In the genomic region with DNA sequence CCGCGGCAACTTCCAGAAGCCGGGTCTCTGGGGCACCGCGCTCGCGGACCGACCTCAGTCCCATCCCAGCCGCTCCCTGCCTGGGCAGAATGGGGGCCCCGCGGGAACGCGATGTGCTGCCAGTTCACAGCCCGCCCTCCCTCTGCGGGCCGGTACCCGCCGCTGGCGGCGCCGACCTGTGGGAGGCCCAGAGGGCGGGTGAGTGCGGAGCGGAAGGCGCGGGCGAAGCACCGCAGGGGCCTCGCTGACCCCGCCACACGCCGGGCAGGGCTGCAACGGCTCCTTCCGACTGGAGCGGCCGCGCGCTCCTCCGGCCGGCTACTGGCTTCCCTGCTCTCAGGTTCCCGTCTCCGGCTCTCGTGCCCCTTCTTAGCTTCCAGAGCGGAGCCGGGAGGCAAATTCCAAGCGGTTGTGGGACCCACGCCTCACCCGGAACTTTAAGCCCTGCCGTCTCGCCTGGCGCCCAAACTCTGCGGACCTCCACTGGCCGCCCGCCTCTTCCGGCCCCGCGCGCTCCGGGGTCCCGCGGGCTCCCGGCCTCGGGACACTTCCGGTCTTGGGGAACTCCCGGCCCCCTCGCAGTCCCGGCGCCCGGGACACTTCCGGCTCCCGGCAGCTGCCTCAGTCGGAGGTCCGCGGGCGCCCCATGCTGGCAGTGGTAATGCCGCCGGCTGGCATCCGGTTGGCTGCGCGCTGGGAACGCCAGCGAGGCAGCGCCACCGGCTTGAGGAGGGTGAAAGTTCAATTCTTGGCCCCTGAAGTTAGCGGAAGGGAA, we compare ENCODE assay signal across 1 cellular context.
TF ChIP-seq lines count a peak whose summit lies in the region.

A gene with protein sequence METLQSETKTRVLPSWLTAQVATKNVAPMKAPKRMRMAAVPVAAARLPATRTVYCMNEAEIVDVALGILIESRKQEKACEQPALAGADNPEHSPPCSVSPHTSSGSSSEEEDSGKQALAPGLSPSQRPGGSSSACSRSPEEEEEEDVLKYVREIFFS (minus strand): TSS at position 485 of the 775 bp plus-strand sequence. CDS start 1,785 bp downstream, outside the sequence.

TF ChIP-seq in GM12878, 131 proteins besides CTCF, POLR2A, EP300 and RAD21 (continued from another document and continues in another):
- peak; percentile 91 for TF ChIP-seq CHD1 (IDR thresholded peaks at IDR 0.05; ENCODE audit: low read depth, low read length)
- TF ChIP-seq EED (IDR thresholded peaks at IDR 0.05; ENCODE audit: low read depth) = peak; percentile 89
- no peak for TF ChIP-seq ZNF217 (IDR thresholded peaks at IDR 0.05)
- TF ChIP-seq STAT1 (conservative IDR thresholded peaks at IDR 0.05) = peak; percentile 88; the same call in 1 of the 2 replicates
- TF ChIP-seq SIN3A (IDR thresholded peaks at IDR 0.05; ENCODE audit: low read depth, low read length) = peak; percentile 52; the same call in 1 of the 2 replicates
- TF ChIP-seq, protein P1, sequence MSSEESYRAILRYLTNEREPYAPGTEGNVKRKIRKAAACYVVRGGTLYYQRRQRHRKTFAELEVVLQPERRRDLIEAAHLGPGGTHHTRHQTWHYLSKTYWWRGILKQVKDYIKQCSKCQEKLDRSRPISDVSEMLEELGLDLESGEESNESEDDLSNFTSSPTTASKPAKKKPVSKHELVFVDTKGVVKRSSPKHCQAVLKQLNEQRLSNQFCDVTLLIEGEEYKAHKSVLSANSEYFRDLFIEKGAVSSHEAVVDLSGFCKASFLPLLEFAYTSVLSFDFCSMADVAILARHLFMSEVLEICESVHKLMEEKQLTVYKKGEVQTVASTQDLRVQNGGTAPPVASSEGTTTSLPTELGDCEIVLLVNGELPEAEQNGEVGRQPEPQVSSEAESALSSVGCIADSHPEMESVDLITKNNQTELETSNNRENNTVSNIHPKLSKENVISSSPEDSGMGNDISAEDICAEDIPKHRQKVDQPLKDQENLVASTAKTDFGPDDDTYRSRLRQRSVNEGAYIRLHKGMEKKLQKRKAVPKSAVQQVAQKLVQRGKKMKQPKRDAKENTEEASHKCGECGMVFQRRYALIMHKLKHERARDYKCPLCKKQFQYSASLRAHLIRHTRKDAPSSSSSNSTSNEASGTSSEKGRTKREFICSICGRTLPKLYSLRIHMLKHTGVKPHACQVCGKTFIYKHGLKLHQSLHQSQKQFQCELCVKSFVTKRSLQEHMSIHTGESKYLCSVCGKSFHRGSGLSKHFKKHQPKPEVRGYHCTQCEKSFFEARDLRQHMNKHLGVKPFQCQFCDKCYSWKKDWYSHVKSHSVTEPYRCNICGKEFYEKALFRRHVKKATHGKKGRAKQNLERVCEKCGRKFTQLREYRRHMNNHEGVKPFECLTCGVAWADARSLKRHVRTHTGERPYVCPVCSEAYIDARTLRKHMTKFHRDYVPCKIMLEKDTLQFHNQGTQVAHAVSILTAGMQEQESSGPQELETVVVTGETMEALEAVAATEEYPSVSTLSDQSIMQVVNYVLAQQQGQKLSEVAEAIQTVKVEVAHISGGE (CRISPR knock-in tag; IDR thresholded peaks at IDR 0.05) = peak; percentile 87
- no peak for TF ChIP-seq ZZZ3 (IDR thresholded peaks at IDR 0.05; ENCODE audit: control insufficient read depth, insufficient read length, low read depth)
- TF ChIP-seq RUNX3 (IDR thresholded peaks at IDR 0.05; ENCODE audit: low read length) = peak; percentile 24; the same call in 1 of the 2 replicates
- 0 out of 2 replicates have a peak, but pooled peaks have one; percentile 14 for TF ChIP-seq BCL11A (IDR thresholded peaks at IDR 0.05; ENCODE audit: low read depth, low read length)
- peak; percentile 85 for TF ChIP-seq NR2C1 (IDR thresholded peaks at IDR 0.05)
- TF ChIP-seq, protein P2, sequence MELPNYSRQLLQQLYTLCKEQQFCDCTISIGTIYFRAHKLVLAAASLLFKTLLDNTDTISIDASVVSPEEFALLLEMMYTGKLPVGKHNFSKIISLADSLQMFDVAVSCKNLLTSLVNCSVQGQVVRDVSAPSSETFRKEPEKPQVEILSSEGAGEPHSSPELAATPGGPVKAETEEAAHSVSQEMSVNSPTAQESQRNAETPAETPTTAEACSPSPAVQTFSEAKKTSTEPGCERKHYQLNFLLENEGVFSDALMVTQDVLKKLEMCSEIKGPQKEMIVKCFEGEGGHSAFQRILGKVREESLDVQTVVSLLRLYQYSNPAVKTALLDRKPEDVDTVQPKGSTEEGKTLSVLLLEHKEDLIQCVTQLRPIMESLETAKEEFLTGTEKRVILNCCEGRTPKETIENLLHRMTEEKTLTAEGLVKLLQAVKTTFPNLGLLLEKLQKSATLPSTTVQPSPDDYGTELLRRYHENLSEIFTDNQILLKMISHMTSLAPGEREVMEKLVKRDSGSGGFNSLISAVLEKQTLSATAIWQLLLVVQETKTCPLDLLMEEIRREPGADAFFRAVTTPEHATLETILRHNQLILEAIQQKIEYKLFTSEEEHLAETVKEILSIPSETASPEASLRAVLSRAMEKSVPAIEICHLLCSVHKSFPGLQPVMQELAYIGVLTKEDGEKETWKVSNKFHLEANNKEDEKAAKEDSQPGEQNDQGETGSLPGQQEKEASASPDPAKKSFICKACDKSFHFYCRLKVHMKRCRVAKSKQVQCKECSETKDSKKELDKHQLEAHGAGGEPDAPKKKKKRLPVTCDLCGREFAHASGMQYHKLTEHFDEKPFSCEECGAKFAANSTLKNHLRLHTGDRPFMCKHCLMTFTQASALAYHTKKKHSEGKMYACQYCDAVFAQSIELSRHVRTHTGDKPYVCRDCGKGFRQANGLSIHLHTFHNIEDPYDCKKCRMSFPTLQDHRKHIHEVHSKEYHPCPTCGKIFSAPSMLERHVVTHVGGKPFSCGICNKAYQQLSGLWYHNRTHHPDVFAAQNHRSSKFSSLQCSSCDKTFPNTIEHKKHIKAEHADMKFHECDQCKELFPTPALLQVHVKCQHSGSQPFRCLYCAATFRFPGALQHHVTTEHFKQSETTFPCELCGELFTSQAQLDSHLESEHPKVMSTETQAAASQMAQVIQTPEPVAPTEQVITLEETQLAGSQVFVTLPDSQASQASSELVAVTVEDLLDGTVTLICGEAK (IDR thresholded peaks at IDR 0.05; ENCODE audit: borderline replicate concordance) = peak; percentile 98
- peak; percentile 48 for TF ChIP-seq SMC3 (IDR thresholded peaks at IDR 0.05; ENCODE audit: borderline replicate concordance, low read length)
- TF ChIP-seq, protein P3, sequence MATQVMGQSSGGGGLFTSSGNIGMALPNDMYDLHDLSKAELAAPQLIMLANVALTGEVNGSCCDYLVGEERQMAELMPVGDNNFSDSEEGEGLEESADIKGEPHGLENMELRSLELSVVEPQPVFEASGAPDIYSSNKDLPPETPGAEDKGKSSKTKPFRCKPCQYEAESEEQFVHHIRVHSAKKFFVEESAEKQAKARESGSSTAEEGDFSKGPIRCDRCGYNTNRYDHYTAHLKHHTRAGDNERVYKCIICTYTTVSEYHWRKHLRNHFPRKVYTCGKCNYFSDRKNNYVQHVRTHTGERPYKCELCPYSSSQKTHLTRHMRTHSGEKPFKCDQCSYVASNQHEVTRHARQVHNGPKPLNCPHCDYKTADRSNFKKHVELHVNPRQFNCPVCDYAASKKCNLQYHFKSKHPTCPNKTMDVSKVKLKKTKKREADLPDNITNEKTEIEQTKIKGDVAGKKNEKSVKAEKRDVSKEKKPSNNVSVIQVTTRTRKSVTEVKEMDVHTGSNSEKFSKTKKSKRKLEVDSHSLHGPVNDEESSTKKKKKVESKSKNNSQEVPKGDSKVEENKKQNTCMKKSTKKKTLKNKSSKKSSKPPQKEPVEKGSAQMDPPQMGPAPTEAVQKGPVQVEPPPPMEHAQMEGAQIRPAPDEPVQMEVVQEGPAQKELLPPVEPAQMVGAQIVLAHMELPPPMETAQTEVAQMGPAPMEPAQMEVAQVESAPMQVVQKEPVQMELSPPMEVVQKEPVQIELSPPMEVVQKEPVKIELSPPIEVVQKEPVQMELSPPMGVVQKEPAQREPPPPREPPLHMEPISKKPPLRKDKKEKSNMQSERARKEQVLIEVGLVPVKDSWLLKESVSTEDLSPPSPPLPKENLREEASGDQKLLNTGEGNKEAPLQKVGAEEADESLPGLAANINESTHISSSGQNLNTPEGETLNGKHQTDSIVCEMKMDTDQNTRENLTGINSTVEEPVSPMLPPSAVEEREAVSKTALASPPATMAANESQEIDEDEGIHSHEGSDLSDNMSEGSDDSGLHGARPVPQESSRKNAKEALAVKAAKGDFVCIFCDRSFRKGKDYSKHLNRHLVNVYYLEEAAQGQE (IDR thresholded peaks at IDR 0.05; ENCODE audit: low read depth, low read length) = no peak
- TF ChIP-seq, protein P4, sequence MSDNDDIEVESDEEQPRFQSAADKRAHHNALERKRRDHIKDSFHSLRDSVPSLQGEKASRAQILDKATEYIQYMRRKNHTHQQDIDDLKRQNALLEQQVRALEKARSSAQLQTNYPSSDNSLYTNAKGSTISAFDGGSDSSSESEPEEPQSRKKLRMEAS (IDR thresholded peaks at IDR 0.05; ENCODE audit: low read depth, low read length) = no peak; the same call in 1 of the 2 replicates
- TF ChIP-seq, protein P5, sequence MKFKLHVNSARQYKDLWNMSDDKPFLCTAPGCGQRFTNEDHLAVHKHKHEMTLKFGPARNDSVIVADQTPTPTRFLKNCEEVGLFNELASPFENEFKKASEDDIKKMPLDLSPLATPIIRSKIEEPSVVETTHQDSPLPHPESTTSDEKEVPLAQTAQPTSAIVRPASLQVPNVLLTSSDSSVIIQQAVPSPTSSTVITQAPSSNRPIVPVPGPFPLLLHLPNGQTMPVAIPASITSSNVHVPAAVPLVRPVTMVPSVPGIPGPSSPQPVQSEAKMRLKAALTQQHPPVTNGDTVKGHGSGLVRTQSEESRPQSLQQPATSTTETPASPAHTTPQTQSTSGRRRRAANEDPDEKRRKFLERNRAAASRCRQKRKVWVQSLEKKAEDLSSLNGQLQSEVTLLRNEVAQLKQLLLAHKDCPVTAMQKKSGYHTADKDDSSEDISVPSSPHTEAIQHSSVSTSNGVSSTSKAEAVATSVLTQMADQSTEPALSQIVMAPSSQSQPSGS (IDR thresholded peaks at IDR 0.05; ENCODE audit: low read length) = no peak
- TF ChIP-seq CBFB (IDR thresholded peaks at IDR 0.05; ENCODE audit: low read depth) = no peak
- no peak for TF ChIP-seq PAX8 (IDR thresholded peaks at IDR 0.05)
- TF ChIP-seq MTA2 (IDR thresholded peaks at IDR 0.05; ENCODE audit: low read depth) = no peak
- TF ChIP-seq, protein P6, sequence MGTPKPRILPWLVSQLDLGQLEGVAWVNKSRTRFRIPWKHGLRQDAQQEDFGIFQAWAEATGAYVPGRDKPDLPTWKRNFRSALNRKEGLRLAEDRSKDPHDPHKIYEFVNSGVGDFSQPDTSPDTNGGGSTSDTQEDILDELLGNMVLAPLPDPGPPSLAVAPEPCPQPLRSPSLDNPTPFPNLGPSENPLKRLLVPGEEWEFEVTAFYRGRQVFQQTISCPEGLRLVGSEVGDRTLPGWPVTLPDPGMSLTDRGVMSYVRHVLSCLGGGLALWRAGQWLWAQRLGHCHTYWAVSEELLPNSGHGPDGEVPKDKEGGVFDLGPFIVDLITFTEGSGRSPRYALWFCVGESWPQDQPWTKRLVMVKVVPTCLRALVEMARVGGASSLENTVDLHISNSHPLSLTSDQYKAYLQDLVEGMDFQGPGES (IDR thresholded peaks at IDR 0.05) = no peak
- TF ChIP-seq BMI1 (IDR thresholded peaks at IDR 0.05; ENCODE audit: borderline replicate concordance) = no peak
- no peak for TF ChIP-seq ATF7 (IDR thresholded peaks at IDR 0.05; ENCODE audit: low read depth)
- TF ChIP-seq POLR2AphosphoS2 (IDR thresholded peaks at IDR 0.05; ENCODE audit: low read depth, low read length) = peak; percentile 96
- TF ChIP-seq LARP7 (IDR thresholded peaks at IDR 0.05) = peak; percentile 97
- no peak for TF ChIP-seq MEF2B (IDR thresholded peaks at IDR 0.05; ENCODE audit: partially characterized antibody, poor library complexity, severe bottlenecking)
- TF ChIP-seq SIX5 (IDR thresholded peaks at IDR 0.05; ENCODE audit: low read depth, low read length, severe bottlenecking) = peak; percentile 45
- TF ChIP-seq, protein P7, sequence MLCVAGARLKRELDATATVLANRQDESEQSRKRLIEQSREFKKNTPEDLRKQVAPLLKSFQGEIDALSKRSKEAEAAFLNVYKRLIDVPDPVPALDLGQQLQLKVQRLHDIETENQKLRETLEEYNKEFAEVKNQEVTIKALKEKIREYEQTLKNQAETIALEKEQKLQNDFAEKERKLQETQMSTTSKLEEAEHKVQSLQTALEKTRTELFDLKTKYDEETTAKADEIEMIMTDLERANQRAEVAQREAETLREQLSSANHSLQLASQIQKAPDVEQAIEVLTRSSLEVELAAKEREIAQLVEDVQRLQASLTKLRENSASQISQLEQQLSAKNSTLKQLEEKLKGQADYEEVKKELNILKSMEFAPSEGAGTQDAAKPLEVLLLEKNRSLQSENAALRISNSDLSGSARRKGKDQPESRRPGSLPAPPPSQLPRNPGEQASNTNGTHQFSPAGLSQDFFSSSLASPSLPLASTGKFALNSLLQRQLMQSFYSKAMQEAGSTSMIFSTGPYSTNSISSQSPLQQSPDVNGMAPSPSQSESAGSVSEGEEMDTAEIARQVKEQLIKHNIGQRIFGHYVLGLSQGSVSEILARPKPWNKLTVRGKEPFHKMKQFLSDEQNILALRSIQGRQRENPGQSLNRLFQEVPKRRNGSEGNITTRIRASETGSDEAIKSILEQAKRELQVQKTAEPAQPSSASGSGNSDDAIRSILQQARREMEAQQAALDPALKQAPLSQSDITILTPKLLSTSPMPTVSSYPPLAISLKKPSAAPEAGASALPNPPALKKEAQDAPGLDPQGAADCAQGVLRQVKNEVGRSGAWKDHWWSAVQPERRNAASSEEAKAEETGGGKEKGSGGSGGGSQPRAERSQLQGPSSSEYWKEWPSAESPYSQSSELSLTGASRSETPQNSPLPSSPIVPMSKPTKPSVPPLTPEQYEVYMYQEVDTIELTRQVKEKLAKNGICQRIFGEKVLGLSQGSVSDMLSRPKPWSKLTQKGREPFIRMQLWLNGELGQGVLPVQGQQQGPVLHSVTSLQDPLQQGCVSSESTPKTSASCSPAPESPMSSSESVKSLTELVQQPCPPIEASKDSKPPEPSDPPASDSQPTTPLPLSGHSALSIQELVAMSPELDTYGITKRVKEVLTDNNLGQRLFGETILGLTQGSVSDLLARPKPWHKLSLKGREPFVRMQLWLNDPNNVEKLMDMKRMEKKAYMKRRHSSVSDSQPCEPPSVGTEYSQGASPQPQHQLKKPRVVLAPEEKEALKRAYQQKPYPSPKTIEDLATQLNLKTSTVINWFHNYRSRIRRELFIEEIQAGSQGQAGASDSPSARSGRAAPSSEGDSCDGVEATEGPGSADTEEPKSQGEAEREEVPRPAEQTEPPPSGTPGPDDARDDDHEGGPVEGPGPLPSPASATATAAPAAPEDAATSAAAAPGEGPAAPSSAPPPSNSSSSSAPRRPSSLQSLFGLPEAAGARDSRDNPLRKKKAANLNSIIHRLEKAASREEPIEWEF (IDR thresholded peaks at IDR 0.05; ENCODE audit: insufficient replicate concordance, low read depth, low read length) = no peak
- TF ChIP-seq NFXL1 (IDR thresholded peaks at IDR 0.05; ENCODE audit: borderline replicate concordance) = no peak
- no peak for TF ChIP-seq TARDBP (IDR thresholded peaks at IDR 0.05; ENCODE audit: borderline replicate concordance)
- peak; percentile 42 for TF ChIP-seq MXI1 (IDR thresholded peaks at IDR 0.05; ENCODE audit: low read depth, low read length)
- 0 out of 2 replicates have a peak, but pooled peaks have one; percentile 28 for TF ChIP-seq SPI1 (IDR thresholded peaks at IDR 0.05; ENCODE audit: borderline replicate concordance, insufficient read depth, low read depth, low read length)
- peak; percentile 86 for TF ChIP-seq POLR2AphosphoS5 (IDR thresholded peaks at IDR 0.05; ENCODE audit: low read length)
- TF ChIP-seq EGR1 (IDR thresholded peaks at IDR 0.05; ENCODE audit: borderline replicate concordance in 1 of 2, low read depth in 2 of 2, low read length in 2 of 2) = peak in 1 of 2 experiments; percentile 48; a peak in 1 of 3 replicates
- TF ChIP-seq, protein P8, sequence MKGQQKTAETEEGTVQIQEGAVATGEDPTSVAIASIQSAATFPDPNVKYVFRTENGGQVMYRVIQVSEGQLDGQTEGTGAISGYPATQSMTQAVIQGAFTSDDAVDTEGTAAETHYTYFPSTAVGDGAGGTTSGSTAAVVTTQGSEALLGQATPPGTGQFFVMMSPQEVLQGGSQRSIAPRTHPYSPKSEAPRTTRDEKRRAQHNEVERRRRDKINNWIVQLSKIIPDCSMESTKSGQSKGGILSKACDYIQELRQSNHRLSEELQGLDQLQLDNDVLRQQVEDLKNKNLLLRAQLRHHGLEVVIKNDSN (IDR thresholded peaks at IDR 0.05; ENCODE audit: borderline replicate concordance, extremely low read length, insufficient read depth, low read depth, low read length) = no peak
